In genomic region chr2:61853848-61854434, GRCh38 we compare ENCODE assay signal across 1 cellular context.
TF ChIP-seq lines count a peak whose summit lies in the region.

A gene with protein sequence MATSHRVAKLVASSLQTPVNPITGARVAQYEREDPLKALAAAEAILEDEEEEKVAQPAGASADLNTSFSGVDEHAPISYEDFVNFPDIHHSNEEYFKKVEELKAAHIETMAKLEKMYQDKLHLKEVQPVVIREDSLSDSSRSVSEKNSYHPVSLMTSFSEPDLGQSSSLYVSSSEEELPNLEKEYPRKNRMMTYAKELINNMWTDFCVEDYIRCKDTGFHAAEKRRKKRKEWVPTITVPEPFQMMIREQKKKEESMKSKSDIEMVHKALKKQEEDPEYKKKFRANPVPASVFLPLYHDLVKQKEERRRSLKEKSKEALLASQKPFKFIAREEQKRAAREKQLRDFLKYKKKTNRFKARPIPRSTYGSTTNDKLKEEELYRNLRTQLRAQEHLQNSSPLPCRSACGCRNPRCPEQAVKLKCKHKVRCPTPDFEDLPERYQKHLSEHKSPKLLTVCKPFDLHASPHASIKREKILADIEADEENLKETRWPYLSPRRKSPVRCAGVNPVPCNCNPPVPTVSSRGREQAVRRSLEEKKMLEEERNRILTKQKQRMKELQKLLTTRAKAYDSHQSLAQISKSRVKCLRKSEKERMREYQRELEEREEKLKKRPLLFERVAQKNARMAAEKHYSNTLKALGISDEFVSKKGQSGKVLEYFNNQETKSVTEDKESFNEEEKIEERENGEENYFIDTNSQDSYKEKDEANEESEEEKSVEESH (minus strand): TSS chr2:61854060. CDS start chr2:61854041, 19 bp downstream.

TF ChIP-seq in HepG2, 621 proteins besides CTCF, POLR2A, EP300 and RAD21 (continued from another document and continues in another):
- TF ChIP-seq HNF4A (CRISPR knock-in tag; IDR thresholded peaks at IDR 0.05) (no peak), MYNN (CRISPR knock-in tag; IDR thresholded peaks at IDR 0.05; ENCODE audit: low read depth) (peak; percentile 82), ZFP36L2 (CRISPR knock-in tag; IDR thresholded peaks at IDR 0.05) (no peak), SIN3B (IDR thresholded peaks at IDR 0.05; ENCODE audit: low read length) (peak; percentile 73), FOSL2 (CRISPR knock-in tag; IDR thresholded peaks at IDR 0.05) (peak; percentile 22; the same call in 1 of the 2 replicates), SPEN (CRISPR knock-in tag; IDR thresholded peaks at IDR 0.05; ENCODE audit: low read depth) (peak; percentile 83; the same call in 1 of the 2 replicates), MYC (CRISPR knock-in tag; IDR thresholded peaks at IDR 0.05; ENCODE audit: borderline replicate concordance) (peak; percentile 79), ZNF557 (CRISPR knock-in tag; IDR thresholded peaks at IDR 0.05) (no peak), GABPB1 (CRISPR knock-in tag; IDR thresholded peaks at IDR 0.05) (peak; percentile 76), MEIS2 (CRISPR knock-in tag; IDR thresholded peaks at IDR 0.05) (no peak; the same call in 1 of the 2 replicates), JUNB (CRISPR knock-in tag; IDR thresholded peaks at IDR 0.05; ENCODE audit: borderline replicate concordance) (no peak), PAF1 (CRISPR knock-in tag; IDR thresholded peaks at IDR 0.05) (no peak), U2AF2 (IDR thresholded peaks at IDR 0.05; ENCODE audit: low read depth, low read length) (no peak), CEBPZ (IDR thresholded peaks at IDR 0.05; ENCODE audit: low read length) (no peak), ZNF7 (CRISPR knock-in tag; IDR thresholded peaks at IDR 0.05) (no peak), ADNP (CRISPR knock-in tag; IDR thresholded peaks at IDR 0.05) (no peak), FOXM1 (CRISPR knock-in tag; IDR thresholded peaks at IDR 0.05) (no peak), ZNF597 (CRISPR knock-in tag; IDR thresholded peaks at IDR 0.05) (0 out of 2 replicates have a peak, but pooled peaks have one; percentile 46), DNMT3B (CRISPR knock-in tag; conservative IDR thresholded peaks at IDR 0.05) (no peak), SKI (IDR thresholded peaks at IDR 0.05; ENCODE audit: partially characterized antibody) (peak; percentile 68), ELF4 (CRISPR knock-in tag; IDR thresholded peaks at IDR 0.05; ENCODE audit: borderline replicate concordance) (no peak), ZNF83 (CRISPR knock-in tag; IDR thresholded peaks at IDR 0.05; ENCODE audit: borderline replicate concordance) (0 out of 2 replicates have a peak, but pooled peaks have one; percentile 58), ZNF451 (CRISPR knock-in tag; IDR thresholded peaks at IDR 0.05) (peak; percentile 39; the same call in 1 of the 2 replicates), GLMP (CRISPR knock-in tag; IDR thresholded peaks at IDR 0.05; ENCODE audit: borderline replicate concordance) (no peak), HMG20B (CRISPR knock-in tag; conservative IDR thresholded peaks at IDR 0.05) (no peak), PCBP2 (optimal IDR thresholded peaks at IDR 0.05; ENCODE audit: low read depth, low read length, poor library complexity, severe bottlenecking) (no peak), ZNF598 (CRISPR knock-in tag; IDR thresholded peaks at IDR 0.05; ENCODE audit: borderline replicate concordance) (peak; percentile 84; the same call in 1 of the 2 replicates), NFIB (CRISPR knock-in tag; IDR thresholded peaks at IDR 0.05; ENCODE audit: borderline replicate concordance) (no peak), YY1 (IDR thresholded peaks at IDR 0.05; ENCODE audit: insufficient read depth, insufficient replicate concordance, low read depth, low read length) (peak; percentile 74), ZNF430 (CRISPR knock-in tag; IDR thresholded peaks at IDR 0.05) (peak; percentile 22; the same call in 1 of the 2 replicates), TARDBP (CRISPR knock-in tag; IDR thresholded peaks at IDR 0.05) (peak; percentile 73), ZNF543 (CRISPR knock-in tag; IDR thresholded peaks at IDR 0.05) (peak; percentile 87; the same call in 1 of the 2 replicates), FOXC1 (CRISPR knock-in tag; IDR thresholded peaks at IDR 0.05; ENCODE audit: borderline replicate concordance) (peak; percentile 85), ZSCAN30 (CRISPR knock-in tag; IDR thresholded peaks at IDR 0.05) (no peak), ZNF382 (CRISPR knock-in tag; IDR thresholded peaks at IDR 0.05; ENCODE audit: borderline replicate concordance) (no peak), MAFF (IDR thresholded peaks at IDR 0.05; ENCODE audit: low read depth, low read length) (no peak), ZNF530 (CRISPR knock-in tag; IDR thresholded peaks at IDR 0.05; ENCODE audit: low read depth) (no peak), PHF21A (CRISPR knock-in tag; IDR thresholded peaks at IDR 0.05) (peak; percentile 48; the same call in 1 of the 2 replicates), DDIT3 (CRISPR knock-in tag; IDR thresholded peaks at IDR 0.05) (0 out of 2 replicates have a peak, but pooled peaks have one; percentile 37), CBFB (CRISPR knock-in tag; IDR thresholded peaks at IDR 0.05) (0 out of 2 replicates have a peak, but pooled peaks have one; percentile 53), ZNF441 (CRISPR knock-in tag; IDR thresholded peaks at IDR 0.05; ENCODE audit: borderline replicate concordance) (no peak; the same call in 1 of the 2 replicates), MEF2D (CRISPR knock-in tag; IDR thresholded peaks at IDR 0.05) (peak; percentile 69), ZNF17 (CRISPR knock-in tag; IDR thresholded peaks at IDR 0.05) (no peak)
- TF ChIP-seq, protein P1, sequence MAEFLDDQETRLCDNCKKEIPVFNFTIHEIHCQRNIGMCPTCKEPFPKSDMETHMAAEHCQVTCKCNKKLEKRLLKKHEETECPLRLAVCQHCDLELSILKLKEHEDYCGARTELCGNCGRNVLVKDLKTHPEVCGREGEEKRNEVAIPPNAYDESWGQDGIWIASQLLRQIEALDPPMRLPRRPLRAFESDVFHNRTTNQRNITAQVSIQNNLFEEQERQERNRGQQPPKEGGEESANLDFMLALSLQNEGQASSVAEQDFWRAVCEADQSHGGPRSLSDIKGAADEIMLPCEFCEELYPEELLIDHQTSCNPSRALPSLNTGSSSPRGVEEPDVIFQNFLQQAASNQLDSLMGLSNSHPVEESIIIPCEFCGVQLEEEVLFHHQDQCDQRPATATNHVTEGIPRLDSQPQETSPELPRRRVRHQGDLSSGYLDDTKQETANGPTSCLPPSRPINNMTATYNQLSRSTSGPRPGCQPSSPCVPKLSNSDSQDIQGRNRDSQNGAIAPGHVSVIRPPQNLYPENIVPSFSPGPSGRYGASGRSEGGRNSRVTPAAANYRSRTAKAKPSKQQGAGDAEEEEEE (CRISPR knock-in tag; IDR thresholded peaks at IDR 0.05; ENCODE audit: borderline replicate concordance): peak; percentile 91; the same call in 1 of the 2 replicates
- TF ChIP-seq, protein P2, sequence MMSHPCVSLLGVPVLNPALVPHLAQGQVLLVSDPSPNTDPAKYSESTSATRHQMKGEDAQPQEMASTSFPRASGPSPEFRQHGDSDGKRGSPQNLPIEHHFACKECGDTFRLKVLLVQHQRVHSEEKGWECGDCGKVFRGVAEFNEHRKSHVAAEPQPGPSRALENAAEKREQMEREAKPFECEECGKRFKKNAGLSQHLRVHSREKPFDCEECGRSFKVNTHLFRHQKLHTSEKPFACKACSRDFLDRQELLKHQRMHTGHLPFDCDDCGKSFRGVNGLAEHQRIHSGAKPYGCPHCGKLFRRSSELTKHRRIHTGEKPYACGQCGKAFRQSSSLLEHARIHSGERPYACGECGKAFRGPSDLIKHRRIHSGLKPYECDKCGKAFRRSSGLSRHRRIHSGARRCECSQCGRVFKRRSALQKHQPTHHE (CRISPR knock-in tag; IDR thresholded peaks at IDR 0.05; ENCODE audit: borderline replicate concordance): peak; percentile 86; the same call in 1 of the 2 replicates
- TF ChIP-seq, protein P3, sequence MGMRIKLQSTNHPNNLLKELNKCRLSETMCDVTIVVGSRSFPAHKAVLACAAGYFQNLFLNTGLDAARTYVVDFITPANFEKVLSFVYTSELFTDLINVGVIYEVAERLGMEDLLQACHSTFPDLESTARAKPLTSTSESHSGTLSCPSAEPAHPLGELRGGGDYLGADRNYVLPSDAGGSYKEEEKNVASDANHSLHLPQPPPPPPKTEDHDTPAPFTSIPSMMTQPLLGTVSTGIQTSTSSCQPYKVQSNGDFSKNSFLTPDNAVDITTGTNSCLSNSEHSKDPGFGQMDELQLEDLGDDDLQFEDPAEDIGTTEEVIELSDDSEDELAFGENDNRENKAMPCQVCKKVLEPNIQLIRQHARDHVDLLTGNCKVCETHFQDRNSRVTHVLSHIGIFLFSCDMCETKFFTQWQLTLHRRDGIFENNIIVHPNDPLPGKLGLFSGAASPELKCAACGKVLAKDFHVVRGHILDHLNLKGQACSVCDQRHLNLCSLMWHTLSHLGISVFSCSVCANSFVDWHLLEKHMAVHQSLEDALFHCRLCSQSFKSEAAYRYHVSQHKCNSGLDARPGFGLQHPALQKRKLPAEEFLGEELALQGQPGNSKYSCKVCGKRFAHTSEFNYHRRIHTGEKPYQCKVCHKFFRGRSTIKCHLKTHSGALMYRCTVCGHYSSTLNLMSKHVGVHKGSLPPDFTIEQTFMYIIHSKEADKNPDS (CRISPR knock-in tag; IDR thresholded peaks at IDR 0.05): no peak
